In the genomic region with DNA sequence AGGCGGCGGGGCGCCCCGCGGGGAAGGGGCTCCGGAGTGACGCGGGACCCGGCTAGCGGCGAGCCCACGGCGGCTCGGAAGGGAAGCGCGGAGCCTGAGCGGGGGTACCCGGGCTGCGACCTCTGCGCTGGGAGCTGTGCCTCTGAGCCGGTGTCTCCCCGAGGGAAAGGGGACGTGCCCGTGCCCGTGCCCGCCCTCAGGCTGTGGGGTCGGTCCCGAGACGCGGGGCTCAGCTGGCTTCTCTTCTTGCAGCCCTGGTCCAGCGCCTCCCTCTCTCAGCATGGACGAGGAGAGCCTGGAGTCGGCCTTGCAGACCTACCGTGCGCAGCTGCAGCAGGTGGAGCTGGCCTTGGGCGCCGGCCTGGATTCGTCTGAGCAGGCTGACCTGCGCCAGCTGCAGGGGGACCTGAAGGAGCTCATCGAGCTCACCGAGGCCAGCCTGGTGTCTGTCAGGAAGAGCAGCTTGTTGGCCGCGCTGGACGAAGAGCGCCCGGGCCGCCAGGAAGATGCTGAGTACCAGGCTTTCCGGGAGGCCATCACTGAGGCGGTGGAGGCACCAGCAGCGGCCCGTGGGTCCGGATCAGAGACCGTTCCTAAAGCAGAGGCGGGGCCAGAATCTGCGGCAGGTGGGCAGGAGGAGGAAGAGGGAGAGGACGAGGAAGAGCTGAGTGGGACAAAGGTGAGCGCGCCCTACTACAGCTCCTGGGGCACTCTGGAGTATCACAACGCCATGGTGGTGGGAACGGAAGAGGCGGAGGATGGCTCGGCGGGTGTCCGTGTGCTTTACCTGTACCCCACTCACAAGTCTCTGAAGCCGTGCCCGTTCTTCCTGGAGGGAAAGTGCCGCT, we compare ENCODE assay signal across 8 cellular contexts. TPM values are rescaled to one million over a fixed set of nuclear protein-coding genes. Genes with fewer than 3 reads are reported as not detected.
A peak's percentile ranks its signal among the peaks of the same experiment; 100 is the strongest.
DNase-seq lines count a peak whose midpoint lies in the region; ATAC-seq and FAIRE-seq lines count a peak whose summit lies in the region.

No MANE protein-coding gene starts in this region.

- DNase-seq in activated naive CD4-positive, alpha-beta T cell treated with anti-CD3 and anti-CD28 coated beads, Interleukin-2, amount 10 ng/mL, durations not matched to agents 7 days and 5 days: peak; percentile 23
- no peak for DNase-seq in activated naive CD4-positive, alpha-beta T cell (lab: John Stamatoyannopoulos, UW)
- DNase-seq in HTR-8/SVneo (ENCODE audit: insufficient read length, low spot score) (no peak), astrocyte of the hippocampus (ENCODE audit: low read depth, low spot score) (peak; percentile 30), iris pigment epithelial cell (ENCODE audit: low read depth) (peak; percentile 32), occipital lobe (lab: John Stamatoyannopoulos, UW) (no peak)
- no peak for DNase-seq in stimulated activated naive B cell treated with anti-CD40 and anti-IgM and Interleukin-4, amounts not matched to agents 10 μg/mL and 1 μg/mL and 100 μg/mL, for 72 hours

- peaks cover 49% of the 10 kb centered on the region for H3K4me1 Mint-ChIP-seq in activated naive CD4-positive, alpha-beta T cell treated with anti-CD3 and anti-CD28 coated beads, Interleukin-2, amount 10 ng/mL, durations not matched to agents 7 days and 5 days
- peaks cover 33 to 57% of the 10 kb centered on the region in 2 donors for H3K4me1 Mint-ChIP-seq in stimulated activated naive B cell treated with anti-CD40 and anti-IgM and Interleukin-4, amounts not matched to agents 10 μg/mL and 1 μg/mL and 100 μg/mL, for 72 hours

- H3K36me3 Mint-ChIP-seq in activated naive CD4-positive, alpha-beta T cell treated with anti-CD3 and anti-CD28 coated beads, Interleukin-2, amount 10 ng/mL, durations not matched to agents 7 days and 5 days: peaks cover 61% of the 10 kb centered on the region
- H3K36me3 Mint-ChIP-seq in stimulated activated naive B cell treated with anti-CD40 and anti-IgM and Interleukin-4, amounts not matched to agents 10 μg/mL and 1 μg/mL and 100 μg/mL, for 72 hours: peaks cover 43 to 53% of the 10 kb centered on the region in 2 donors

- peak overlapping the region; percentile 80 for H3K4me3 Mint-ChIP-seq in activated naive CD4-positive, alpha-beta T cell treated with anti-CD3 and anti-CD28 coated beads, Interleukin-2, amount 10 ng/mL, durations not matched to agents 7 days and 5 days
- peak overlapping the region; percentile 91 to 92 for H3K4me3 Mint-ChIP-seq in stimulated activated naive B cell treated with anti-CD40 and anti-IgM and Interleukin-4, amounts not matched to agents 10 μg/mL and 1 μg/mL and 100 μg/mL, for 72 hours

- H3K27me3 Mint-ChIP-seq in activated naive CD4-positive, alpha-beta T cell treated with anti-CD3 and anti-CD28 coated beads, Interleukin-2, amount 10 ng/mL, durations not matched to agents 7 days and 5 days: no peaks in the 10 kb centered on the region
- no peaks in the 10 kb centered on the region for H3K27me3 Mint-ChIP-seq in stimulated activated naive B cell treated with anti-CD40 and anti-IgM and Interleukin-4, amounts not matched to agents 10 μg/mL and 1 μg/mL and 100 μg/mL, for 72 hours

- H3K27ac Mint-ChIP-seq in activated naive CD4-positive, alpha-beta T cell treated with anti-CD3 and anti-CD28 coated beads, Interleukin-2, amount 10 ng/mL, durations not matched to agents 7 days and 5 days: peak overlapping the region; percentile 71
- peak overlapping the region; percentile 91 for H3K27ac Mint-ChIP-seq in stimulated activated naive B cell treated with anti-CD40 and anti-IgM and Interleukin-4, amounts not matched to agents 10 μg/mL and 1 μg/mL and 100 μg/mL, for 72 hours

- CTCF ChIA-PET in activated naive CD4-positive, alpha-beta T cell treated with anti-CD3 and anti-CD28 coated beads, Interleukin-2, amount 10 ng/mL, durations not matched to agents 7 days and 5 days (lab: Charles Lee): interaction anchor here (0.9 to 2.9 kb wide), 10 partner anchors 10 to 171 kb away, joined by 3 to 14 read pairs (median 5); a partner anchor contains a TSS

- peak; percentile 38 for FAIRE-seq in HTR-8/SVneo (lab: Jason Lieb, UNC)

- H3K9me3 Mint-ChIP-seq in activated naive CD4-positive, alpha-beta T cell treated with anti-CD3 and anti-CD28 coated beads, Interleukin-2, amount 10 ng/mL, durations not matched to agents 7 days and 5 days: peaks cover 5% of the 10 kb centered on the region
- peaks cover 3 to 4% of the 10 kb centered on the region in 2 donors for H3K9me3 Mint-ChIP-seq in stimulated activated naive B cell treated with anti-CD40 and anti-IgM and Interleukin-4, amounts not matched to agents 10 μg/mL and 1 μg/mL and 100 μg/mL, for 72 hours

- ATAC-seq in stimulated activated naive B cell treated with anti-CD40 and anti-IgM and Interleukin-4, amounts not matched to agents 10 μg/mL and 1 μg/mL and 100 μg/mL, for 72 hours (replicated peaks): peak; percentile 19 to 22
- ATAC-seq in GM18519 (IDR thresholded peaks at IDR 0.05; ENCODE audit: low FRiP score, unreplicated experiment): no peak

RNA-seq across cellular contexts. Expression of a gene that starts 0.7 kb away (rescaled TPM):
- 7.3 TPM for total RNA-seq in occipital lobe

RNA-seq across cellular contexts. Expression of a gene that starts 0.7 kb away (rescaled TPM):
- total RNA-seq in occipital lobe: 15.6 TPM

RNA-seq across cellular contexts. Expression of a gene that starts 12.1 kb away (rescaled TPM):
- not detected for total RNA-seq in occipital lobe

RNA-seq across cellular contexts. Expression of a gene that starts 27.9 kb away (rescaled TPM):
- total RNA-seq in occipital lobe: 1.7 TPM

RNA-seq across cellular contexts. Expression of a gene that starts 31.1 kb away (rescaled TPM):
- 2.8 TPM for total RNA-seq in occipital lobe

Comparison
In these comparisons a context has a peak if more than half of its experiments do, and no peak if none do; other contexts are left out.
1. DNase-seq: peak in activated naive CD4-positive, alpha-beta T cell treated with anti-CD3 and anti-CD28 coated beads, Interleukin-2, amount 10 ng/mL, durations not matched to agents 7 days and 5 days (single experiment), astrocyte of the hippocampus (single experiment) and iris pigment epithelial cell (single experiment); none in activated naive CD4-positive, alpha-beta T cell (0 of 4), HTR-8/SVneo (single experiment), stimulated activated naive B cell treated with anti-CD40 and anti-IgM and Interleukin-4, amounts not matched to agents 10 μg/mL and 1 μg/mL and 100 μg/mL, for 72 hours (single experiment) and occipital lobe (single experiment).